11 cellular contexts compared by ENCODE assay signal in the genomic region with DNA sequence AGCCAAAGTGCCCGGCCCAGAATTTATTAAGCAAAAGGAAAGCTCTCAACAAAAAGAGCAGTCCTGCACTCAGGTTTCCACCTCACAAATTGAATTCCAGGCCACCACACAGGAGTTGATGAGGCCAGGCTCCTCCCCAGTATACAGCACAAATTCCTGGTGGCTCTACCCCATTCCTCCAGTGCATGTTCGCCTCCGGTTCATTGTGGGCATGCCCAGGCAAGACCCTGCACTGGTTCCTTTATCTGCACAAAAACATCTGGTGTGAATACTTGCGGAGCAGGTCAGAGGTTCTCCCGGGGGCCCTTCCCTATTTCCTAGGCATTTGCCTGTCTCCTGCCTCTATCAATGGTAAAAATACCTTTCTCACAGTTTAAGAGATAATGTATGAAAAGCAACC.
DNase-seq lines count a peak whose midpoint lies in the region; ATAC-seq, FAIRE-seq and TF ChIP-seq lines count a peak whose summit lies in the region.
"Had no signal": no experiment of that assay in that cellular context is flagged by ENCODE, and none has a peak within 500 bp of the region (broad histone marks: within the 10 kb centered on the region; RNA-seq: fewer than 3 reads in every experiment).

No MANE protein-coding gene starts in this region.

- H3K27me3 ChIP-seq in mesenchymal stem cell (ENCODE audit: control insufficient read depth in 1 of 2, insufficient read depth in 1 of 2, low read length in 2 of 2) = no peaks in the 10 kb centered on the region

- H2BK12ac ChIP-seq in mesenchymal stem cell (ENCODE audit: low read length in 2 of 2) = peak overlapping the region in 1 of 2 experiments; percentile 18

- H3K4ac ChIP-seq in mesenchymal stem cell (ENCODE audit: low read depth in 1 of 2, low read length in 2 of 2) = peak overlapping the region in 1 of 2 experiments; percentile 37

- no peak overlapping the region for H3K23ac ChIP-seq in mesenchymal stem cell (ENCODE audit: low read length in 2 of 2)

- no peak overlapping the region for H3K4me3 Mint-ChIP-seq in stimulated activated naive CD8-positive, alpha-beta T cell treated with anti-CD3 and anti-CD28 coated beads, Interleukin-15, amount 100 ng/mL, for 72 hours
- H3K4me3 Mint-ChIP-seq: stimulated activated memory B cell treated with anti-CD40 and anti-IgM and Interleukin-4, amounts not matched to agents 10 μg/mL and 1 μg/mL and 100 μg/mL, for 72 hours had no signal

- ATAC-seq in HG03565 (IDR thresholded peaks at IDR 0.05; ENCODE audit: unreplicated experiment) (no peak), HG02610 (IDR thresholded peaks at IDR 0.05; ENCODE audit: unreplicated experiment) (no peak)
- ATAC-seq in stimulated activated naive CD8-positive, alpha-beta T cell treated with anti-CD3 and anti-CD28 coated beads, Interleukin-15, amount 100 ng/mL, for 72 hours = no peak
- ATAC-seq: stimulated activated memory B cell treated with anti-CD40 and anti-IgM and Interleukin-4, amounts not matched to agents 10 μg/mL and 1 μg/mL and 100 μg/mL, for 72 hours had no signal

- TF ChIP-seq CTCF in D721Med (IDR thresholded peaks at IDR 0.05; ENCODE audit: insufficient read depth, missing control alignments) = no peak

- H2BK15ac ChIP-seq in mesenchymal stem cell (ENCODE audit: low read depth, poor library complexity, severe bottlenecking) = no peak overlapping the region

- H3K27ac Mint-ChIP-seq in stimulated activated naive CD8-positive, alpha-beta T cell treated with anti-CD3 and anti-CD28 coated beads, Interleukin-15, amount 100 ng/mL, for 72 hours = peak overlapping the region in 1 of 2 donors; percentile 76
- H3K27ac Mint-ChIP-seq: stimulated activated memory B cell treated with anti-CD40 and anti-IgM and Interleukin-4, amounts not matched to agents 10 μg/mL and 1 μg/mL and 100 μg/mL, for 72 hours had no signal

- no peaks in the 10 kb centered on the region for H3K9me3 Mint-ChIP-seq in stimulated activated naive CD8-positive, alpha-beta T cell treated with anti-CD3 and anti-CD28 coated beads, Interleukin-15, amount 100 ng/mL, for 72 hours
- H3K9me3 Mint-ChIP-seq: stimulated activated memory B cell treated with anti-CD40 and anti-IgM and Interleukin-4, amounts not matched to agents 10 μg/mL and 1 μg/mL and 100 μg/mL, for 72 hours had no signal

- H3K36me3 ChIP-seq in mesenchymal stem cell (ENCODE audit: control insufficient read depth in 1 of 2, insufficient read depth in 2 of 2, low read depth in 1 of 2, low read length in 2 of 2) = no peaks in the 10 kb centered on the region

- no peaks in the 10 kb centered on the region for H3K9me3 ChIP-seq in mesenchymal stem cell (ENCODE audit: control insufficient read depth, low read length)

- WGBS in mesenchymal stem cell = 50% methylated on average over 3 of the region's 5 CpGs

- H3K4me1 ChIP-seq in mesenchymal stem cell (ENCODE audit: control insufficient read depth, insufficient read depth, low read depth, low read length) = peaks cover 3% of the 10 kb centered on the region

- H3K14ac ChIP-seq in mesenchymal stem cell (ENCODE audit: low read length in 2 of 2) = no peak overlapping the region

- H3K27ac ChIP-seq in mesenchymal stem cell (ENCODE audit: low read length, poor library complexity, severe bottlenecking) = peak overlapping the region; percentile 80
- H3K27ac ChIP-seq: VCaP had no signal

- FAIRE-seq in D721Med (lab: Jason Lieb, UNC) = no peak

- H3K27me3 Mint-ChIP-seq in stimulated activated naive CD8-positive, alpha-beta T cell treated with anti-CD3 and anti-CD28 coated beads, Interleukin-15, amount 100 ng/mL, for 72 hours = no peaks in the 10 kb centered on the region
- H3K27me3 Mint-ChIP-seq: stimulated activated memory B cell treated with anti-CD40 and anti-IgM and Interleukin-4, amounts not matched to agents 10 μg/mL and 1 μg/mL and 100 μg/mL, for 72 hours had no signal

- no peaks in the 10 kb centered on the region for H3K4me1 Mint-ChIP-seq in stimulated activated naive CD8-positive, alpha-beta T cell treated with anti-CD3 and anti-CD28 coated beads, Interleukin-15, amount 100 ng/mL, for 72 hours
- H3K4me1 Mint-ChIP-seq: stimulated activated memory B cell treated with anti-CD40 and anti-IgM and Interleukin-4, amounts not matched to agents 10 μg/mL and 1 μg/mL and 100 μg/mL, for 72 hours had no signal

- H2AFZ ChIP-seq in mesenchymal stem cell (ENCODE audit: low read depth, low read length) = peak overlapping the region; percentile 61

- no peak overlapping the region for H3K4me2 ChIP-seq in mesenchymal stem cell (ENCODE audit: low read length, poor library complexity, severe bottlenecking)

- DNase-seq in DMS153 (lab: John Stamatoyannopoulos, UW) = peak; percentile 43
- peak; percentile 45 for DNase-seq in NCI-H1105 treated with DMSO at 0.1 percent for 48 hours (lab: John Stamatoyannopoulos, UW)
- DNase-seq in dermis microvascular lymphatic vessel endothelial cell (ENCODE audit: low read depth in 2 of 2) = peak; percentile 73 to 95
- peak; percentile 30 for DNase-seq in mesenchymal stem cell
- DNase-seq in D721Med (ENCODE audit: insufficient read length, low spot score) = no peak
- DNase-seq in stimulated activated naive CD8-positive, alpha-beta T cell treated with anti-CD3 and anti-CD28 coated beads, Interleukin-15, amount 100 ng/mL, for 72 hours = no peak
- DNase-seq: activated naive CD4-positive, alpha-beta T cell had no signal

- H2BK5ac ChIP-seq in mesenchymal stem cell (ENCODE audit: low read depth, low read length, poor library complexity, severe bottlenecking) = peak overlapping the region; percentile 57

- H3K79me1 ChIP-seq in mesenchymal stem cell (replicated peaks; ENCODE audit: low read length, poor library complexity, severe bottlenecking) = no peaks in the 10 kb centered on the region

- H3K9ac ChIP-seq in mesenchymal stem cell (ENCODE audit: low read length) = peak overlapping the region; percentile 3

- peak overlapping the region; percentile 50 for H4K91ac ChIP-seq in mesenchymal stem cell (ENCODE audit: low read length)

- H3K18ac ChIP-seq in mesenchymal stem cell (ENCODE audit: low read depth in 1 of 2, low read length in 2 of 2) = peak overlapping the region; percentile 1 to 57

- no peak overlapping the region for H2AK5ac ChIP-seq in mesenchymal stem cell (ENCODE audit: low read length, severe bottlenecking)

- no peak overlapping the region for H3K4me3 ChIP-seq in mesenchymal stem cell (ENCODE audit: insufficient read depth in 1 of 2, low read depth in 1 of 2, low read length in 2 of 2)

- H4K8ac ChIP-seq in mesenchymal stem cell (ENCODE audit: low read length) = peak overlapping the region; percentile 82

- H2BK120ac ChIP-seq in mesenchymal stem cell (ENCODE audit: low read depth, low read length) = peak overlapping the region; percentile 50

Comparison
In these comparisons a context has a peak if more than half of its experiments do, and no peak if none do; other contexts are left out.
1. DNase-seq: peak in DMS153 (single experiment), NCI-H1105 treated with DMSO at 0.1 percent for 48 hours (single experiment), dermis microvascular lymphatic vessel endothelial cell (2 of 2) and mesenchymal stem cell (single experiment); none in D721Med (single experiment) and stimulated activated naive CD8-positive, alpha-beta T cell treated with anti-CD3 and anti-CD28 coated beads, Interleukin-15, amount 100 ng/mL, for 72 hours (0 of 2).